In genomic region chr2:39503277-39503676, GRCh38 we compare ENCODE assay signal across 24 cellular contexts.
"Had no signal": no experiment of that assay in that cellular context is flagged by ENCODE, and none has a peak within 500 bp of the region (broad histone marks: within the 10 kb centered on the region; RNA-seq: fewer than 3 reads in every experiment).

No MANE protein-coding gene starts in this region.

- ATAC-seq: activated CD8-positive, alpha-beta T cell treated with anti-CD3 and anti-CD28 coated beads for 36 hours; activated naive CD4-positive, alpha-beta T cell treated with anti-CD3 and anti-CD28 coated beads, Interleukin-2, amount 50 U/mL, for 72 hours; esophagus mucosa; foreskin keratinocyte; heart left ventricle; sciatic nerve; stimulated activated effector memory CD8-positive, alpha-beta T cell treated with anti-CD3 and anti-CD28 coated beads, Interleukin-12 subunit alpha, Interleukin-12 subunit beta, amount 100 ng/mL, for 72 hours; T-helper 17 cell had no signal

- H3K36me3 ChIP-seq: breast epithelium, heart left ventricle, upper lobe of left lung had no signal

- H3K9me3 ChIP-seq: breast epithelium, heart left ventricle, upper lobe of left lung had no signal

- H3K36me3 Mint-ChIP-seq: stimulated activated effector memory CD8-positive, alpha-beta T cell treated with anti-CD3 and anti-CD28 coated beads, Interleukin-12 subunit alpha, Interleukin-12 subunit beta, amount 100 ng/mL, for 72 hours had no signal

- DNase-seq: activated CD4-positive, alpha-beta T cell treated with anti-CD3 and anti-CD28 coated beads, Interleukin-2, amount 50 U/mL, for 1 hour; activated CD8-positive, alpha-beta T cell treated with anti-CD3 and anti-CD28 coated beads for 36 hours; activated naive CD4-positive, alpha-beta T cell; activated T-cell treated with anti-CD3 and anti-CD28 coated beads, Interleukin-2, amount 50 U/mL, for 48 hours; central memory CD4-positive, alpha-beta T cell; endodermal cell; foreskin keratinocyte; heart left ventricle; hypothalamus; stimulated activated CD4-positive, alpha-beta T cell treated with anti-CD3 and anti-CD28 coated beads, Interleukin-4, amount 100 ng/mL, for 24 hours; substantia nigra; T-helper 17 cell; T1000; upper lobe of left lung had no signal

- H3K4me3 Mint-ChIP-seq: activated CD8-positive, alpha-beta T cell treated with anti-CD3 and anti-CD28 coated beads for 36 hours; dendritic cell treated with granulocyte-macrophage colony-stimulating factor and Interleukin-4, amounts not matched to agents 40 ng/mL and 50 ng/mL, for 4 days; endodermal cell; nephron; stimulated activated effector memory CD8-positive, alpha-beta T cell treated with anti-CD3 and anti-CD28 coated beads, Interleukin-12 subunit alpha, Interleukin-12 subunit beta, amount 100 ng/mL, for 72 hours; stimulated activated naive CD8-positive, alpha-beta T cell treated with anti-CD3 and anti-CD28 coated beads, Interleukin-15, Interleukin-2, amounts not matched to agents 100 ng/mL and 50 ng/mL, for 24 hours; T-helper 17 cell had no signal

- H3K4me3 ChIP-seq: breast epithelium, heart left ventricle, skin epidermis, upper lobe of left lung had no signal

- H3K4me1 ChIP-seq: breast epithelium had no signal

- H3K27me3 ChIP-seq: breast epithelium, foreskin keratinocyte, heart left ventricle, upper lobe of left lung had no signal

- H3K27ac Mint-ChIP-seq: activated CD8-positive, alpha-beta T cell treated with anti-CD3 and anti-CD28 coated beads for 36 hours; activated naive CD4-positive, alpha-beta T cell treated with anti-CD3 and anti-CD28 coated beads, Interleukin-2, amount 50 U/mL, for 72 hours; endodermal cell; stimulated activated effector memory CD8-positive, alpha-beta T cell treated with anti-CD3 and anti-CD28 coated beads, Interleukin-12 subunit alpha, Interleukin-12 subunit beta, amount 100 ng/mL, for 72 hours; stimulated activated naive CD8-positive, alpha-beta T cell treated with anti-CD3 and anti-CD28 coated beads, Interleukin-15, Interleukin-2, amounts not matched to agents 100 ng/mL and 50 ng/mL, for 24 hours; T-helper 17 cell had no signal

- H3K4me1 Mint-ChIP-seq: stimulated activated effector memory CD8-positive, alpha-beta T cell treated with anti-CD3 and anti-CD28 coated beads, Interleukin-12 subunit alpha, Interleukin-12 subunit beta, amount 100 ng/mL, for 72 hours; T-helper 17 cell had no signal

- H3K27ac ChIP-seq: foreskin keratinocyte had no signal

- H3K9me3 Mint-ChIP-seq: dendritic cell treated with granulocyte-macrophage colony-stimulating factor and Interleukin-4, amounts not matched to agents 40 ng/mL and 50 ng/mL, for 4 days; endodermal cell; nephron; stimulated activated effector memory CD8-positive, alpha-beta T cell treated with anti-CD3 and anti-CD28 coated beads, Interleukin-12 subunit alpha, Interleukin-12 subunit beta, amount 100 ng/mL, for 72 hours had no signal

- H3K27me3 Mint-ChIP-seq: progenitor cell of endocrine pancreas had no signal
